ENCODE assay signal across 23 cellular contexts in genomic region chr3:50078091-50078490, GRCh38. TPM values are rescaled to one million over a fixed set of nuclear protein-coding genes. Genes with fewer than 3 reads are reported as not detected.
DNase-seq lines count a peak whose midpoint lies in the region; ATAC-seq, FAIRE-seq and TF ChIP-seq lines count a peak whose summit lies in the region.
"Had no signal": no experiment of that assay in that cellular context is flagged by ENCODE, and none has a peak within 500 bp of the region (broad histone marks: within the 10 kb centered on the region; RNA-seq: fewer than 3 reads in every experiment).

No MANE protein-coding gene starts in this region.

- POLR2A ChIA-PET in activated B cell treated with CpG ODN at 0.5 μM for 24 hours (lab: Charles Lee), result no interaction called here

- H3K27me3 ChIP-seq in subcutaneous abdominal adipose tissue (ENCODE audit: control insufficient read depth in 5 of 5, insufficient read depth in 4 of 5, low read length in 5 of 5), result no peaks in the 10 kb centered on the region
- H3K27me3 ChIP-seq in small intestine (ENCODE audit: control insufficient read depth in 2 of 2, insufficient read depth in 2 of 2, low read length in 2 of 2), result no peaks in the 10 kb centered on the region

- H3K27me3 Mint-ChIP-seq in activated naive CD8-positive, alpha-beta T cell, result no peaks in the 10 kb centered on the region
- H3K27me3 Mint-ChIP-seq in activated naive CD8-positive, alpha-beta T cell treated with anti-CD3 and anti-CD28 coated beads for 36 hours, result no peaks in the 10 kb centered on the region
- H3K27me3 Mint-ChIP-seq in activated B cell treated with CpG ODN at 0.5 μM for 24 hours (no peaks in the 10 kb centered on the region), memory B cell (no peaks in the 10 kb centered on the region)
- H3K27me3 Mint-ChIP-seq: dendritic cell treated with granulocyte-macrophage colony-stimulating factor and Interleukin-4, amounts not matched to agents 40 ng/mL and 50 ng/mL, for 4 days; progenitor cell of endocrine pancreas had no signal

- H3K4me1 ChIP-seq in subcutaneous abdominal adipose tissue (ENCODE audit: control insufficient read depth in 5 of 5, insufficient read depth in 5 of 5, low read length in 5 of 5) (peaks cover 0 to 14% (median 4%) of the 10 kb centered on the region in 5 donors), small intestine (ENCODE audit: control insufficient read depth in 2 of 2, insufficient read depth in 1 of 2, low read depth in 1 of 2, low read length in 1 of 2) (no peaks in the 10 kb centered on the region)

- no peak overlapping the region for H3K4me3 Mint-ChIP-seq in activated naive CD8-positive, alpha-beta T cell
- H3K4me3 Mint-ChIP-seq in activated naive CD8-positive, alpha-beta T cell treated with anti-CD3 and anti-CD28 coated beads for 36 hours, result no peak overlapping the region
- no peak overlapping the region for H3K4me3 Mint-ChIP-seq in activated B cell treated with CpG ODN at 0.5 μM for 24 hours
- H3K4me3 Mint-ChIP-seq in memory B cell, result no peak overlapping the region
- H3K4me3 Mint-ChIP-seq: dendritic cell treated with granulocyte-macrophage colony-stimulating factor and Interleukin-4, amounts not matched to agents 40 ng/mL and 50 ng/mL, for 4 days; nephron had no signal

- intact Hi-C loops in activated B cell treated with CpG ODN at 0.5 μM for 24 hours (cut with micrococcal nuclease), result no loop called here

- CTCF ChIA-PET in activated B cell treated with CpG ODN at 0.5 μM for 24 hours (lab: Charles Lee), result no interaction called here

- 93 to 100% (median 98%) methylated on average over 1 of the region's 1 CpG for WGBS in small intestine, 3 donors

- H3K4me1 Mint-ChIP-seq in activated naive CD8-positive, alpha-beta T cell (ENCODE audit: low read depth), result peaks cover 19% of the 10 kb centered on the region
- H3K4me1 Mint-ChIP-seq in activated naive CD8-positive, alpha-beta T cell treated with anti-CD3 and anti-CD28 coated beads for 36 hours, result peaks cover 9% of the 10 kb centered on the region
- H3K4me1 Mint-ChIP-seq in activated B cell treated with CpG ODN at 0.5 μM for 24 hours, result peaks cover 36% of the 10 kb centered on the region
- peaks cover 6% of the 10 kb centered on the region for H3K4me1 Mint-ChIP-seq in memory B cell
- H3K4me1 Mint-ChIP-seq: nephron had no signal

- ATAC-seq in activated B cell treated with CpG ODN at 0.5 μM for 24 hours (ENCODE audit: low read depth) (no peak), memory B cell (ENCODE audit: low read depth) (no peak), GM21723 (IDR thresholded peaks at IDR 0.05; ENCODE audit: unreplicated experiment) (no peak)
- ATAC-seq: activated CD4-positive, CD25-positive, alpha-beta regulatory T cell treated with anti-CD3 and anti-CD28 coated beads, Interleukin-2, amount 50 U/mL, for 24 hours; left cardiac atrium had no signal

- no peaks in the 10 kb centered on the region for H3K9me3 ChIP-seq in subcutaneous abdominal adipose tissue (ENCODE audit: control insufficient read depth in 5 of 5, low read length in 5 of 5)
- H3K9me3 ChIP-seq in small intestine (ENCODE audit: control insufficient read depth, low read depth), result no peaks in the 10 kb centered on the region

- H3K4me3 ChIP-seq in subcutaneous abdominal adipose tissue (ENCODE audit: low read depth in 1 of 5, low read length in 5 of 5) (no peak overlapping the region), small intestine (ENCODE audit: low read depth in 1 of 2, low read length in 2 of 2) (no peak overlapping the region)
- H3K4me3 ChIP-seq: GM23248 had no signal

- TF ChIP-seq CTCF in activated B cell treated with CpG ODN at 0.5 μM for 24 hours (IDR thresholded peaks at IDR 0.05), result no peak

- FAIRE-seq in small intestine (lab: Jason Lieb, UNC), result no peak
- FAIRE-seq: GM12891 had no signal

- peak overlapping the region; percentile 37 for H3K27ac ChIP-seq in subcutaneous abdominal adipose tissue (ENCODE audit: low read depth, low read length)
- H3K27ac ChIP-seq in small intestine (ENCODE audit: low read depth in 1 of 2, low read length in 1 of 2), result no peak overlapping the region
- H3K27ac ChIP-seq: GM23248 had no signal

- DNase-seq in activated naive CD8-positive, alpha-beta T cell treated with anti-CD3 and anti-CD28 coated beads for 36 hours, result no peak
- DNase-seq in activated B cell treated with CpG ODN at 0.5 μM for 24 hours, result no peak
- no peak for DNase-seq in memory B cell (ENCODE audit: low spot score in 2 of 2)
- DNase-seq in middle frontal gyrus (ENCODE audit: extremely low spot score, low spot score), result no peak
- DNase-seq in small intestine, result no peak
- DNase-seq: activated effector memory CD4-positive, alpha-beta T cell treated with Interleukin-2 at 50 U/mL for 16 hours; anterior cingulate cortex; GM23248; head of caudate nucleus; Karpas-422; left cardiac atrium; mesenchymal stem cell; NCI-H1694 treated with DMSO at 0.1 percent for 48 hours; NCI-H748 treated with DMSO at 0.1 percent for 48 hours; T1000 had no signal

- peaks cover 13 to 35% (median 31%) of the 10 kb centered on the region in 5 donors for H3K36me3 ChIP-seq in subcutaneous abdominal adipose tissue (ENCODE audit: control insufficient read depth in 5 of 5, insufficient read depth in 5 of 5, low read length in 5 of 5)
- H3K36me3 ChIP-seq in small intestine (ENCODE audit: control insufficient read depth in 2 of 2, insufficient read depth in 2 of 2, low read length in 2 of 2), result peaks cover 9 to 11% of the 10 kb centered on the region in 2 donors

- H3K27ac Mint-ChIP-seq in activated naive CD8-positive, alpha-beta T cell, result peak overlapping the region; percentile 42
- no peak overlapping the region for H3K27ac Mint-ChIP-seq in activated naive CD8-positive, alpha-beta T cell treated with anti-CD3 and anti-CD28 coated beads for 36 hours
- H3K27ac Mint-ChIP-seq in activated B cell treated with CpG ODN at 0.5 μM for 24 hours (peak overlapping the region; percentile 64), memory B cell (peak overlapping the region; percentile 82)
- H3K27ac Mint-ChIP-seq: dendritic cell treated with granulocyte-macrophage colony-stimulating factor and Interleukin-4, amounts not matched to agents 40 ng/mL and 50 ng/mL, for 4 days; nephron; progenitor cell of endocrine pancreas had no signal

- H3K36me3 Mint-ChIP-seq in activated naive CD8-positive, alpha-beta T cell, result peaks cover 10% of the 10 kb centered on the region
- peaks cover 14% of the 10 kb centered on the region for H3K36me3 Mint-ChIP-seq in activated naive CD8-positive, alpha-beta T cell treated with anti-CD3 and anti-CD28 coated beads for 36 hours
- H3K36me3 Mint-ChIP-seq in activated B cell treated with CpG ODN at 0.5 μM for 24 hours (ENCODE audit: low read depth) (peaks cover 42% of the 10 kb centered on the region), memory B cell (peaks cover 17% of the 10 kb centered on the region)

- no peak overlapping the region for H3K9ac ChIP-seq in subcutaneous abdominal adipose tissue (ENCODE audit: low read length in 5 of 5)
- H3K9ac ChIP-seq: GM23248 had no signal

- H3K9me3 Mint-ChIP-seq in activated naive CD8-positive, alpha-beta T cell (ENCODE audit: low read depth), result no peaks in the 10 kb centered on the region
- no peaks in the 10 kb centered on the region for H3K9me3 Mint-ChIP-seq in activated naive CD8-positive, alpha-beta T cell treated with anti-CD3 and anti-CD28 coated beads for 36 hours
- H3K9me3 Mint-ChIP-seq in activated B cell treated with CpG ODN at 0.5 μM for 24 hours (no peaks in the 10 kb centered on the region), memory B cell (no peaks in the 10 kb centered on the region)
- H3K9me3 Mint-ChIP-seq: dendritic cell treated with granulocyte-macrophage colony-stimulating factor and Interleukin-4, amounts not matched to agents 40 ng/mL and 50 ng/mL, for 4 days had no signal

RNA-seq across cellular contexts. Expression of gene RBM5, which starts 10.6 kb away (rescaled TPM):
- total RNA-seq in activated naive CD8-positive, alpha-beta T cell treated with anti-CD3 and anti-CD28 coated beads for 36 hours, result 100 to 1,000 TPM in 1 of 2 experiments, 10 to 100 TPM in 1; 99.8 to 102 TPM
- 261 and 316 TPM in 2 replicates for total RNA-seq in activated B cell treated with CpG ODN at 0.5 μM for 24 hours
- 10 to 100 TPM; 57.1 to 85.7 (median 83.0) TPM for polyA plus RNA-seq in small intestine
